In genomic region chr13:114143806-114144605, GRCh38 we compare ENCODE assay signal across 8 cellular contexts. TPM values are rescaled to one million over a fixed set of nuclear protein-coding genes. Genes with fewer than 3 reads are reported as not detected.
DNase-seq lines count a peak whose midpoint lies in the region; ATAC-seq and TF ChIP-seq lines count a peak whose summit lies in the region.

No MANE protein-coding gene starts in this region.

- no peak overlapping the region for H3K27ac Mint-ChIP-seq in activated T-helper 1 cell treated with anti-CD3 and anti-CD28 coated beads, Interleukin-12 subunit alpha, Interleukin-12 subunit beta, Interleukin-2, Interleukin-4 antibody, amounts not matched to agents 30 ng/mL and 10 ng/mL and 1 ng/mL, durations not matched to agents 14 hours and 24 hours and 36 hours
- no peak overlapping the region for H3K27ac Mint-ChIP-seq in nephron

- H3K9me3 ChIP-seq in vagina = no peaks in the 10 kb centered on the region
- H3K9me3 ChIP-seq in lower lobe of right lung = no peaks in the 10 kb centered on the region

- H3K27me3 ChIP-seq in vagina (no peaks in the 10 kb centered on the region), lower lobe of right lung (ENCODE audit: low read depth) (no peaks in the 10 kb centered on the region)

- intact Hi-C loops in activated T-helper 1 cell treated with anti-CD3 and anti-CD28 coated beads, Interleukin-12 subunit alpha, Interleukin-12 subunit beta, Interleukin-2, Interleukin-4 antibody, amounts not matched to agents 30 ng/mL and 10 ng/mL and 1 ng/mL, durations not matched to agents 14 hours and 24 hours and 36 hours (cut with micrococcal nuclease) = no loop called here
- intact Hi-C loops in vagina (cut with DNase I) (no loop called here), lower lobe of right lung (cut with DNase I) (no loop called here)

- H3K27ac ChIP-seq in vagina = no peak overlapping the region
- H3K27ac ChIP-seq in lower lobe of right lung = no peak overlapping the region

- peaks cover 2% of the 10 kb centered on the region for H3K27me3 Mint-ChIP-seq in activated T-helper 1 cell treated with anti-CD3 and anti-CD28 coated beads, Interleukin-12 subunit alpha, Interleukin-12 subunit beta, Interleukin-2, Interleukin-4 antibody, amounts not matched to agents 30 ng/mL and 10 ng/mL and 1 ng/mL, durations not matched to agents 14 hours and 24 hours and 36 hours (ENCODE audit: insufficient read depth)
- peaks cover 17% of the 10 kb centered on the region for H3K27me3 Mint-ChIP-seq in nephron (ENCODE audit: low read depth)

- H3K36me3 ChIP-seq in vagina (no peaks in the 10 kb centered on the region), lower lobe of right lung (no peaks in the 10 kb centered on the region)

- ATAC-seq in GM18907 (IDR thresholded peaks at IDR 0.05; ENCODE audit: unreplicated experiment) (peak; percentile 30), lower lobe of right lung (no peak), GM21515 (IDR thresholded peaks at IDR 0.05; ENCODE audit: unreplicated experiment) (no peak)

- H3K4me1 ChIP-seq in vagina = peaks cover 28% of the 10 kb centered on the region
- peaks cover 25% of the 10 kb centered on the region for H3K4me1 ChIP-seq in lower lobe of right lung

- DNase-seq in HT-29 (ENCODE audit: low spot score) (peak; percentile 94), vagina (ENCODE audit: extremely low spot score in 2 of 2) (no peak), Kasumi-1 (lab: John Stamatoyannopoulos, UW) (no peak), lower lobe of right lung (no peak)
- DNase-seq in activated T-helper 1 cell treated with anti-CD3 and anti-CD28 coated beads, Interleukin-12 subunit alpha, Interleukin-12 subunit beta, Interleukin-2, Interleukin-4 antibody, amounts not matched to agents 30 ng/mL and 10 ng/mL and 1 ng/mL, durations not matched to agents 14 hours and 24 hours and 36 hours (ENCODE audit: low spot score) = no peak

- no peak overlapping the region for H3K4me3 ChIP-seq in vagina
- H3K4me3 ChIP-seq in lower lobe of right lung = no peak overlapping the region

- peak overlapping the region; percentile 31 for H3K4me3 Mint-ChIP-seq in activated T-helper 1 cell treated with anti-CD3 and anti-CD28 coated beads, Interleukin-12 subunit alpha, Interleukin-12 subunit beta, Interleukin-2, Interleukin-4 antibody, amounts not matched to agents 30 ng/mL and 10 ng/mL and 1 ng/mL, durations not matched to agents 14 hours and 24 hours and 36 hours
- no peak overlapping the region for H3K4me3 Mint-ChIP-seq in nephron

- TF ChIP-seq POLR2A in vagina (IDR thresholded peaks at IDR 0.05) = no peak

- H3K36me3 Mint-ChIP-seq in activated T-helper 1 cell treated with anti-CD3 and anti-CD28 coated beads, Interleukin-12 subunit alpha, Interleukin-12 subunit beta, Interleukin-2, Interleukin-4 antibody, amounts not matched to agents 30 ng/mL and 10 ng/mL and 1 ng/mL, durations not matched to agents 14 hours and 24 hours and 36 hours (ENCODE audit: low read depth) = peaks cover 2% of the 10 kb centered on the region
- H3K36me3 Mint-ChIP-seq in nephron (ENCODE audit: low read depth) = no peaks in the 10 kb centered on the region

- peaks cover 40% of the 10 kb centered on the region for H3K4me1 Mint-ChIP-seq in activated T-helper 1 cell treated with anti-CD3 and anti-CD28 coated beads, Interleukin-12 subunit alpha, Interleukin-12 subunit beta, Interleukin-2, Interleukin-4 antibody, amounts not matched to agents 30 ng/mL and 10 ng/mL and 1 ng/mL, durations not matched to agents 14 hours and 24 hours and 36 hours (ENCODE audit: low read depth)
- no peaks in the 10 kb centered on the region for H3K4me1 Mint-ChIP-seq in nephron

- TF ChIP-seq CTCF in nephron (IDR thresholded peaks at IDR 0.05; ENCODE audit: unreplicated experiment in 3 of 3) (peak; percentile 45 to 61 (median 48)), vagina (IDR thresholded peaks at IDR 0.05) (no peak), lower lobe of right lung (IDR thresholded peaks at IDR 0.05) (no peak)

- H3K9me3 Mint-ChIP-seq in activated T-helper 1 cell treated with anti-CD3 and anti-CD28 coated beads, Interleukin-12 subunit alpha, Interleukin-12 subunit beta, Interleukin-2, Interleukin-4 antibody, amounts not matched to agents 30 ng/mL and 10 ng/mL and 1 ng/mL, durations not matched to agents 14 hours and 24 hours and 36 hours = no peaks in the 10 kb centered on the region
- H3K9me3 Mint-ChIP-seq in nephron = no peaks in the 10 kb centered on the region

RNA-seq across cellular contexts. Expression of gene RASA3, which starts 11.6 kb away (rescaled TPM):
- 24.9 and 25.1 TPM in 2 replicates for total RNA-seq in HT-29 (2014; rRNA removed; shearing (Covaris generic))
- total RNA-seq in activated T-helper 1 cell treated with anti-CD3 and anti-CD28 coated beads, Interleukin-12 subunit alpha, Interleukin-12 subunit beta, Interleukin-2, Interleukin-4 antibody, amounts not matched to agents 30 ng/mL and 10 ng/mL and 1 ng/mL, durations not matched to agents 14 hours and 24 hours and 36 hours = 22.9 and 23.5 TPM in 2 replicates
- total RNA-seq in vagina (19.6 TPM), lower lobe of right lung (19.1 TPM)

RNA-seq across cellular contexts. Expression of gene CFAP97D2, which starts 35.1 kb away (rescaled TPM):
- total RNA-seq in HT-29 (2014; rRNA removed; shearing (Covaris generic)) = not detected in 2 replicates
- total RNA-seq in activated T-helper 1 cell treated with anti-CD3 and anti-CD28 coated beads, Interleukin-12 subunit alpha, Interleukin-12 subunit beta, Interleukin-2, Interleukin-4 antibody, amounts not matched to agents 30 ng/mL and 10 ng/mL and 1 ng/mL, durations not matched to agents 14 hours and 24 hours and 36 hours = not detected in 2 replicates
- total RNA-seq in vagina (not detected), lower lobe of right lung (1.8 TPM)

Comparison
In these comparisons a context has a peak if more than half of its experiments do, and no peak if none do; other contexts are left out.
1. CTCF ChIP-seq: peak in nephron (3 of 3); none in vagina (0 of 3) and lower lobe of right lung (single experiment).